ENCODE assay signal across 9 cellular contexts in genomic region chr18:13374468-13375301, GRCh38.
A peak's percentile ranks its signal among the peaks of the same experiment; 100 is the strongest.
DNase-seq lines count a peak whose midpoint lies in the region; ATAC-seq, FAIRE-seq and TF ChIP-seq lines count a peak whose summit lies in the region.
"Had no signal": no experiment of that assay in that cellular context is flagged by ENCODE, and none has a peak within 500 bp of the region (broad histone marks: within the 10 kb centered on the region; RNA-seq: fewer than 3 reads in every experiment).

No MANE protein-coding gene starts in this region.

- H3K27ac ChIP-seq in BLaER1 treated with 17β-estradiol and CSF1 and Interleukin-3, amounts not matched to agents 10 nM and 100 nM, result peak overlapping the region in 10 of 11 experiments; percentile 72 to 85 (median 82); a peak in 21 of 22 replicates
- H3K27ac ChIP-seq in lower lobe of right lung, result peak overlapping the region; percentile 4
- H3K27ac ChIP-seq: right lobe of liver had no signal

- DNase-seq in amniotic epithelial cell (ENCODE audit: low read depth), result peak; percentile 43
- DNase-seq in lower lobe of right lung, result no peak
- DNase-seq in activated gamma-delta T cell treated with Interleukin-2 at 50 U/mL for 16 hours, result no peak
- no peak for DNase-seq in RCC 7860 (ENCODE audit: low spot score)
- DNase-seq in MV-4-11 (lab: John Stamatoyannopoulos, UW), result no peak

- H3K4me2 ChIP-seq in BLaER1 treated with 17β-estradiol and CSF1 and Interleukin-3, amounts not matched to agents 10 nM and 100 nM, result peak overlapping the region; percentile 89 to 99 (median 97)

- intact Hi-C loops in lower lobe of right lung (cut with DNase I), result no loop called here

- H3K9ac ChIP-seq in BLaER1 treated with 17β-estradiol and CSF1 and Interleukin-3, amounts not matched to agents 10 nM and 100 nM, result peak overlapping the region in 9 of 11 experiments; percentile 32 to 78 (median 65); a peak in 15 of 22 replicates

- ATAC-seq in HG02938 (IDR thresholded peaks at IDR 0.05; ENCODE audit: unreplicated experiment), result peak; percentile 11
- no peak for ATAC-seq in lower lobe of right lung
- no peak for ATAC-seq in HG02973 (IDR thresholded peaks at IDR 0.05; ENCODE audit: unreplicated experiment)

- FAIRE-seq in RCC 7860 (lab: Jason Lieb, UNC), result no peak

- peaks cover 0 to 13% (median 0%) of the 10 kb centered on the region in 11 experiments; a peak in 5 of 22 replicates for H3K36me3 ChIP-seq in BLaER1 treated with 17β-estradiol and CSF1 and Interleukin-3, amounts not matched to agents 10 nM and 100 nM
- no peaks in the 10 kb centered on the region for H3K36me3 ChIP-seq in lower lobe of right lung
- H3K36me3 ChIP-seq: right lobe of liver had no signal

- peak overlapping the region in 4 of 10 experiments; percentile 3 to 25 (median 15); a peak in 6 of 20 replicates for H3K4me3 ChIP-seq in BLaER1 treated with 17β-estradiol and CSF1 and Interleukin-3, amounts not matched to agents 10 nM and 100 nM
- no peak overlapping the region for H3K4me3 ChIP-seq in lower lobe of right lung
- H3K4me3 ChIP-seq: right lobe of liver had no signal

- peaks cover 90 to 100% (median 100%) of the 10 kb centered on the region in 10 experiments for H3K4me1 ChIP-seq in BLaER1 treated with 17β-estradiol and CSF1 and Interleukin-3, amounts not matched to agents 10 nM and 100 nM
- peaks cover 22% of the 10 kb centered on the region for H3K4me1 ChIP-seq in lower lobe of right lung

- peaks cover 0 to 16% (median 0%) of the 10 kb centered on the region in 11 experiments; a peak in 3 of 22 replicates for H3K27me3 ChIP-seq in BLaER1 treated with 17β-estradiol and CSF1 and Interleukin-3, amounts not matched to agents 10 nM and 100 nM
- H3K27me3 ChIP-seq in lower lobe of right lung (ENCODE audit: low read depth), result no peaks in the 10 kb centered on the region
- H3K27me3 ChIP-seq: right lobe of liver had no signal

- no peaks in the 10 kb centered on the region for H3K9me3 ChIP-seq in BLaER1 treated with 17β-estradiol and CSF1 and Interleukin-3, amounts not matched to agents 10 nM and 100 nM (replicated peaks in 1 of 11)
- no peaks in the 10 kb centered on the region for H3K9me3 ChIP-seq in lower lobe of right lung
- H3K9me3 ChIP-seq: right lobe of liver had no signal

- H4K20me1 ChIP-seq in BLaER1 treated with 17β-estradiol and CSF1 and Interleukin-3, amounts not matched to agents 10 nM and 100 nM, result peaks cover 0 to 48% (median 10%) of the 10 kb centered on the region in 11 experiments; a peak in 10 of 22 replicates

- TF ChIP-seq CTCF in lower lobe of right lung (IDR thresholded peaks at IDR 0.05), result no peak
